Comparison of ENCODE assay signal across 9 cellular contexts in genomic region chr4:106266201-106266600, GRCh38. TPM values are rescaled to one million over a fixed set of nuclear protein-coding genes. Genes with fewer than 3 reads are reported as not detected.
A peak's percentile ranks its signal among the peaks of the same experiment; 100 is the strongest.
DNase-seq lines count a peak whose midpoint lies in the region; ATAC-seq, FAIRE-seq and TF ChIP-seq lines count a peak whose summit lies in the region.
"Had no signal": no experiment of that assay in that cellular context is flagged by ENCODE, and none has a peak within 500 bp of the region (broad histone marks: within the 10 kb centered on the region; RNA-seq: fewer than 3 reads in every experiment).

No MANE protein-coding gene starts in this region.

- peak; percentile 62 for TF ChIP-seq CTCF in GM10248 (IDR thresholded peaks at IDR 0.05; ENCODE audit: control extremely low read depth, extremely low read depth, low read depth, missing control alignments)
- peak in 4 of 6 experiments; percentile 30 to 74 (median 64) for TF ChIP-seq CTCF in Peyer's patch (IDR thresholded peaks at IDR 0.05)
- peak; percentile 68 for TF ChIP-seq CTCF in fibroblast of villous mesenchyme (IDR thresholded peaks at IDR 0.05; ENCODE audit: insufficient read depth, low read depth, low read length)

- no peaks in the 10 kb centered on the region for H3K4me1 ChIP-seq in Peyer's patch

- no peak for FAIRE-seq in urothelium cell line (lab: Jason Lieb, UNC)

- POLR2A ChIA-PET in GM10248 (lab: Yijun Ruan, JAX): no interaction called here

- H3K4me3 ChIP-seq in Peyer's patch (no peak overlapping the region), fibroblast of villous mesenchyme (ENCODE audit: low read depth, low read length) (no peak overlapping the region)

- H3K36me3 ChIP-seq in Peyer's patch: no peaks in the 10 kb centered on the region

- H3K27ac ChIP-seq in Peyer's patch: no peak overlapping the region
- H3K27ac ChIP-seq: epithelial cell of prostate had no signal

- DNase-seq in A172 (ENCODE audit: low spot score) (peak; percentile 36), GM10248 (ENCODE audit: extremely low spot score) (no peak), Peyer's patch (no peak), fibroblast of villous mesenchyme (ENCODE audit: low read depth) (peak; percentile 58), urothelium cell line (ENCODE audit: low spot score) (peak; percentile 13), DMS153 (lab: John Stamatoyannopoulos, UW) (no peak)

- ATAC-seq in HG03103 (IDR thresholded peaks at IDR 0.05; ENCODE audit: low read depth, unreplicated experiment) (peak; percentile 64), GM19467 (IDR thresholded peaks at IDR 0.05; ENCODE audit: unreplicated experiment) (no peak)

- CTCF ChIA-PET in GM10248 (lab: Yijun Ruan, JAX): interaction anchor here (0.7 to 1.9 kb wide), 12 partner anchors 9 to 290 kb away, joined by 3 to 21 read pairs (median 3); no protein-coding TSS in a partner anchor

- H3K9me3 ChIP-seq in Peyer's patch: no peaks in the 10 kb centered on the region

- H3K27me3 ChIP-seq in Peyer's patch: no peaks in the 10 kb centered on the region

- TF ChIP-seq POLR2A in Peyer's patch (IDR thresholded peaks at IDR 0.05): no peak

RNA-seq across cellular contexts. Expression of gene TBCK, which starts 49.8 kb away (rescaled TPM):
- 17.9 and 18.1 TPM in 2 replicates for total RNA-seq in A172 (2014; rRNA removed; shearing (Covaris generic))
- total RNA-seq in Peyer's patch: 10 to 100 TPM; 39.9 to 96.6 (median 53.1) TPM
- total RNA-seq in fibroblast of villous mesenchyme: 41.6 and 80.3 TPM in 2 replicates

RNA-seq across cellular contexts. Expression of gene AIMP1, which starts 50.1 kb away (rescaled TPM):
- 55.6 and 56.5 TPM in 2 replicates for total RNA-seq in A172 (2014; rRNA removed; shearing (Covaris generic))
- total RNA-seq in Peyer's patch (10 to 100 TPM; 18.3 to 40.4 (median 19.5) TPM), fibroblast of villous mesenchyme (24.2 and 27.6 TPM in 2 replicates)

Comparison
In these comparisons a context has a peak if more than half of its experiments do, and no peak if none do; other contexts are left out.
1. DNase-seq: peak in A172 (single experiment), fibroblast of villous mesenchyme (single experiment) and urothelium cell line (single experiment); none in GM10248 (single experiment), Peyer's patch (0 of 3) and DMS153 (single experiment).
2. Peak in every context shown above with its lines, with median percentiles within 50 percentile points of each other: CTCF ChIP-seq.